ENCODE assay signal across 32 cellular contexts in genomic region chr15:73904026-73904815, GRCh38. TPM values are rescaled to one million over a fixed set of nuclear protein-coding genes. Genes with fewer than 3 reads are reported as not detected.
"Had no signal": no experiment of that assay in that cellular context is flagged by ENCODE, and none has a peak within 500 bp of the region (broad histone marks: within the 10 kb centered on the region; RNA-seq: fewer than 3 reads in every experiment).

No MANE protein-coding gene starts in this region.

- FAIRE-seq: K562, TTC549 had no signal

- H3K27ac ChIP-seq: cardiac muscle cell, SJSA1 had no signal

- H3K9ac ChIP-seq: SK-N-SH had no signal

- H3K4me2 ChIP-seq: SK-N-SH had no signal

- H3K9me3 ChIP-seq: SJSA1, SK-N-SH had no signal

- DNase-seq: activated CD4-positive, alpha-beta T cell treated with anti-CD3 and anti-CD28 coated beads for 36 hours; activated CD4-positive, alpha-beta T cell treated with anti-CD3 and anti-CD28 coated beads, Interleukin-2, amount 10 ng/mL, durations not matched to agents 7 days and 5 days; activated CD4-positive, alpha-beta T cell treated with anti-CD3 and anti-CD28 coated beads, Interleukin-2, amount 50 U/mL, for 48 hours; activated CD8-positive, alpha-beta T cell treated with anti-CD3 and anti-CD28 coated beads, Interleukin-2, amount 10 ng/mL, durations not matched to agents 7 days and 5 days; activated effector memory CD4-positive, alpha-beta T cell treated with anti-CD3 and anti-CD28 coated beads, Interleukin-2, amount 50 U/mL, for 16 hours; activated naive CD4-positive, alpha-beta T cell; activated naive CD4-positive, alpha-beta T cell treated with anti-CD3 and anti-CD28 coated beads, Interleukin-2, amount 50 U/mL, for 16 hours; activated naive CD8-positive, alpha-beta T cell treated with anti-CD3 and anti-CD28 coated beads for 36 hours; activated T-cell treated with anti-CD3 and anti-CD28 coated beads, Interleukin-2, amount 50 U/mL, for 48 hours; amniotic stem cell; NCI-H1105; NCI-H1436; NCI-H1694; NCI-H1930; NCI-H345; NCI-H524 treated with DMSO at 0.1 percent for 48 hours; RPMI8226; SHP77 treated with DMSO at 0.1 percent for 48 hours; SK-N-SH had no signal

- H3K27me3 Mint-ChIP-seq: activated CD4-positive, alpha-beta T cell treated with anti-CD3 and anti-CD28 coated beads for 36 hours; activated CD4-positive, alpha-beta T cell treated with anti-CD3 and anti-CD28 coated beads, Interleukin-2, amount 10 ng/mL, durations not matched to agents 7 days and 5 days; activated naive CD8-positive, alpha-beta T cell treated with anti-CD3 and anti-CD28 coated beads for 36 hours; central memory CD8-positive, alpha-beta T cell had no signal

- H3K27me3 ChIP-seq: cardiac muscle cell, SJSA1 had no signal

- H3K9me3 Mint-ChIP-seq: activated CD4-positive, alpha-beta T cell treated with anti-CD3 and anti-CD28 coated beads, Interleukin-2, amount 10 ng/mL, durations not matched to agents 7 days and 5 days; activated naive CD8-positive, alpha-beta T cell treated with anti-CD3 and anti-CD28 coated beads for 36 hours; central memory CD8-positive, alpha-beta T cell; T-helper 1 cell treated with Interleukin-12 subunit alpha and Interleukin-12 subunit beta and Interleukin-4 antibody, amounts not matched to agents 30 μg/mL and 1 μg/mL, for 36 hours; T-helper 2 cell treated with Interferon-gamma antibody and Interleukin-4, amounts not matched to agents 5 μg/mL and 100 μg/mL, for 36 hours had no signal

- ATAC-seq: activated CD4-positive, alpha-beta T cell treated with anti-CD3 and anti-CD28 coated beads for 36 hours; activated CD4-positive, CD25-positive, alpha-beta regulatory T cell treated with anti-CD3 and anti-CD28 coated beads, Interleukin-2, amount 50 U/mL, for 24 hours; activated CD8-positive, alpha-beta T cell treated with anti-CD3 and anti-CD28 coated beads, Interleukin-2, amount 10 ng/mL, durations not matched to agents 7 days and 5 days; K562; Panc1; WTC11 had no signal

- H3K27ac Mint-ChIP-seq: activated CD4-positive, alpha-beta T cell treated with anti-CD3 and anti-CD28 coated beads for 36 hours; activated CD4-positive, alpha-beta T cell treated with anti-CD3 and anti-CD28 coated beads, Interleukin-2, amount 10 ng/mL, durations not matched to agents 7 days and 5 days; activated CD8-positive, alpha-beta T cell treated with anti-CD3 and anti-CD28 coated beads, Interleukin-2, amount 10 ng/mL, durations not matched to agents 7 days and 5 days; activated naive CD8-positive, alpha-beta T cell treated with anti-CD3 and anti-CD28 coated beads for 36 hours; T-helper 1 cell treated with Interleukin-12 subunit alpha and Interleukin-12 subunit beta and Interleukin-4 antibody, amounts not matched to agents 30 μg/mL and 1 μg/mL, for 36 hours; T-helper 2 cell treated with Interferon-gamma antibody and Interleukin-4, amounts not matched to agents 5 μg/mL and 100 μg/mL, for 36 hours; WTC11 had no signal

- H3K36me3 ChIP-seq: cardiac muscle cell, SJSA1 had no signal

- H3K4me3 Mint-ChIP-seq: activated CD4-positive, alpha-beta T cell treated with anti-CD3 and anti-CD28 coated beads for 36 hours; activated CD4-positive, alpha-beta T cell treated with anti-CD3 and anti-CD28 coated beads, Interleukin-2, amount 10 ng/mL, durations not matched to agents 7 days and 5 days; activated CD8-positive, alpha-beta T cell treated with anti-CD3 and anti-CD28 coated beads, Interleukin-2, amount 10 ng/mL, durations not matched to agents 7 days and 5 days; activated naive CD8-positive, alpha-beta T cell treated with anti-CD3 and anti-CD28 coated beads for 36 hours; central memory CD8-positive, alpha-beta T cell; T-helper 1 cell treated with Interleukin-12 subunit alpha and Interleukin-12 subunit beta and Interleukin-4 antibody, amounts not matched to agents 30 μg/mL and 1 μg/mL, for 36 hours; T-helper 2 cell treated with Interferon-gamma antibody and Interleukin-4, amounts not matched to agents 5 μg/mL and 100 μg/mL, for 36 hours; WTC11 had no signal

- H3K4me3 ChIP-seq: cardiac muscle cell, K562, SJSA1 had no signal

- H3K36me3 Mint-ChIP-seq: activated naive CD8-positive, alpha-beta T cell treated with anti-CD3 and anti-CD28 coated beads for 36 hours; WTC11 had no signal

- H3K4me1 Mint-ChIP-seq: activated CD4-positive, alpha-beta T cell treated with anti-CD3 and anti-CD28 coated beads for 36 hours; activated naive CD8-positive, alpha-beta T cell treated with anti-CD3 and anti-CD28 coated beads for 36 hours had no signal

RNA-seq across cellular contexts. Expression of gene TBC1D21, which starts 30.9 kb away (rescaled TPM):
- total RNA-seq: activated CD4-positive, alpha-beta T cell treated with anti-CD3 and anti-CD28 coated beads for 36 hours; activated CD4-positive, alpha-beta T cell treated with anti-CD3 and anti-CD28 coated beads, Interleukin-2, amount 10 ng/mL, durations not matched to agents 7 days and 5 days; activated CD8-positive, alpha-beta T cell treated with anti-CD3 and anti-CD28 coated beads, Interleukin-2, amount 10 ng/mL, durations not matched to agents 7 days and 5 days; activated naive CD8-positive, alpha-beta T cell treated with anti-CD3 and anti-CD28 coated beads for 36 hours; aorta; cardiac muscle cell; K562; M059J; NCI-H460; SJSA1; WTC11 had no signal
